ENCODE assay signal across 9 cellular contexts in the genomic region with DNA sequence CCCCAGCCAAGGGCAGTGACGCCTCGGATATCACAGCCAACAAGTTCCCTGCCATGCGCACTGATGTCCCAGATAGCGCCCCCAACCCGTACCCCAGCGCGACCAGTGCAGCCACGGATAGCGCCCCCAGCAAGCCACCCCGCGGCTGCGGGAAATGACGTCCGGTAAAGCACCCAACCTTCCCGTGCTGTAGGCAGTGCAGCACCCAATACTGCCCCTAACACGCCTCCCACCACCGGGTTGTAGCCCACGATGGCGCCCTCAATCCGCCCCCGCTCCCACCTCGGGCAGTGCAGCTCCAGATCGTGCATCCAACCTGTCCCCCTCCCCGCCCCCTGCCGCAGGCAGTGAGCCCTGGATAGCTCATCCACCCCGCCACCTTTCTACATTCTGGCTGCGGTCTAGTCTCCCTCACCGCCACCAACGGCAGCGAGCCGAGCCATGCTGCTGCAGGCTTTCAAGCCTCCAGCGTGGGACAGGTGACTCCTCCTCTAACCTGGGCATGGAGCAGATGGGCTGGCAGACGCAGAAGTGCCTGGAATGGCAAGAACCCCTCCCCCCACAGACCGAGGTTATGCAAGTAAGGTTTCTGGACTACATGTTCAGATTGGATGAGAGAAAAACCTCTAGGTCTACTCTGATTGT. TPM values are rescaled to one million over a fixed set of nuclear protein-coding genes. Genes with fewer than 3 reads are reported as not detected.
A peak's percentile ranks its signal among the peaks of the same experiment; 100 is the strongest.
DNase-seq lines count a peak whose midpoint lies in the region; ATAC-seq, FAIRE-seq and TF ChIP-seq lines count a peak whose summit lies in the region.
"Had no signal": no experiment of that assay in that cellular context is flagged by ENCODE, and none has a peak within 500 bp of the region (broad histone marks: within the 10 kb centered on the region; RNA-seq: fewer than 3 reads in every experiment).

No MANE protein-coding gene starts in this region.

- H3K9me3 Mint-ChIP-seq in CD4-positive, alpha-beta memory T cell = peaks cover 0 to 2% (median 0%) of the 10 kb centered on the region in 8 donors
- no peaks in the 10 kb centered on the region for H3K9me3 Mint-ChIP-seq in activated naive CD8-positive, alpha-beta T cell treated with anti-CD3 and anti-CD28 coated beads, Interleukin-2, amount 10 ng/mL, durations not matched to agents 7 days and 5 days
- H3K9me3 Mint-ChIP-seq in memory B cell = no peaks in the 10 kb centered on the region

- no peak for FAIRE-seq in RCC 7860 (lab: Jason Lieb, UNC)

- H3K27ac ChIP-seq in CD4-positive, alpha-beta memory T cell (ENCODE audit: low read depth, low read length) = peak overlapping the region; percentile 15

- TF ChIP-seq POLR2A in NB4 (IDR thresholded peaks at IDR 0.05; ENCODE audit: extremely low read depth, insufficient read length) = no peak

- peaks cover 63% of the 10 kb centered on the region for H3K4me1 ChIP-seq in CD4-positive, alpha-beta memory T cell (ENCODE audit: insufficient read depth, low read length)

- intact Hi-C loops in CD4-positive, alpha-beta memory T cell (cut with micrococcal nuclease) = loop anchor here (2.0 to 5.0 kb wide), 2 partner anchors 60 to 63 kb away; no protein-coding TSS in a partner anchor

- H3K4me1 Mint-ChIP-seq in CD4-positive, alpha-beta memory T cell = peaks cover 29 to 77% (median 58%) of the 10 kb centered on the region in 4 donors
- H3K4me1 Mint-ChIP-seq in activated naive CD8-positive, alpha-beta T cell treated with anti-CD3 and anti-CD28 coated beads, Interleukin-2, amount 10 ng/mL, durations not matched to agents 7 days and 5 days = peaks cover 21% of the 10 kb centered on the region
- peaks cover 2% of the 10 kb centered on the region for H3K4me1 Mint-ChIP-seq in memory B cell

- POLR2A ChIA-PET in CD4-positive, alpha-beta memory T cell (lab: Charles Lee; ENCODE audit: partially characterized antibody) = no interaction called here
- POLR2A ChIA-PET in activated naive CD8-positive, alpha-beta T cell treated with anti-CD3 and anti-CD28 coated beads, Interleukin-2, amount 10 ng/mL, durations not matched to agents 7 days and 5 days (lab: Charles Lee) = no interaction called here

- H3K36me3 ChIP-seq in CD4-positive, alpha-beta memory T cell (ENCODE audit: insufficient read depth, low read length) = no peaks in the 10 kb centered on the region

- peak; percentile 22 to 74 (median 42) for DNase-seq in CD4-positive, alpha-beta memory T cell
- peak; percentile 45 for DNase-seq in NB4 (ENCODE audit: low read depth)
- no peak for DNase-seq in activated naive CD8-positive, alpha-beta T cell treated with anti-CD3 and anti-CD28 coated beads, Interleukin-2, amount 10 ng/mL, durations not matched to agents 7 days and 5 days
- DNase-seq in memory B cell (ENCODE audit: low spot score in 2 of 2) = no peak
- no peak for DNase-seq in RCC 7860 (ENCODE audit: low spot score)

- peak overlapping the region; percentile 81 to 93 (median 88) for H3K4me3 Mint-ChIP-seq in CD4-positive, alpha-beta memory T cell
- peak overlapping the region; percentile 68 for H3K4me3 Mint-ChIP-seq in activated naive CD8-positive, alpha-beta T cell treated with anti-CD3 and anti-CD28 coated beads, Interleukin-2, amount 10 ng/mL, durations not matched to agents 7 days and 5 days
- H3K4me3 Mint-ChIP-seq in memory B cell = peak overlapping the region; percentile 58

- H3K9me3 ChIP-seq in CD4-positive, alpha-beta memory T cell (ENCODE audit: control insufficient read depth in 1 of 2, low read length in 2 of 2) = no peaks in the 10 kb centered on the region

- H3K27me3 ChIP-seq in CD4-positive, alpha-beta memory T cell (ENCODE audit: insufficient read depth, low read length) = no peaks in the 10 kb centered on the region

- no peak for ATAC-seq in activated naive CD8-positive, alpha-beta T cell treated with anti-CD3 and anti-CD28 coated beads, Interleukin-2, amount 10 ng/mL, durations not matched to agents 7 days and 5 days (ENCODE audit: low read depth)
- ATAC-seq in memory B cell (ENCODE audit: low read depth) = no peak
- ATAC-seq in GM21619 (IDR thresholded peaks at IDR 0.05; ENCODE audit: unreplicated experiment) = no peak
- ATAC-seq in GM21528 (IDR thresholded peaks at IDR 0.05; ENCODE audit: low FRiP score, unreplicated experiment) = no peak
- no peak for ATAC-seq in HG02840 (IDR thresholded peaks at IDR 0.05; ENCODE audit: low FRiP score, unreplicated experiment)

- peaks cover 0 to 2% of the 10 kb centered on the region in 2 donors for H3K27me3 Mint-ChIP-seq in CD4-positive, alpha-beta memory T cell
- H3K27me3 Mint-ChIP-seq in activated naive CD8-positive, alpha-beta T cell treated with anti-CD3 and anti-CD28 coated beads, Interleukin-2, amount 10 ng/mL, durations not matched to agents 7 days and 5 days = peaks cover 29% of the 10 kb centered on the region
- H3K27me3 Mint-ChIP-seq in memory B cell = peaks cover 26% of the 10 kb centered on the region

- H3K27ac Mint-ChIP-seq in CD4-positive, alpha-beta memory T cell = peak overlapping the region; percentile 8 to 95 (median 84)
- H3K27ac Mint-ChIP-seq in activated naive CD8-positive, alpha-beta T cell treated with anti-CD3 and anti-CD28 coated beads, Interleukin-2, amount 10 ng/mL, durations not matched to agents 7 days and 5 days = peak overlapping the region; percentile 31
- no peak overlapping the region for H3K27ac Mint-ChIP-seq in memory B cell

- peak overlapping the region in 1 of 2 donors; percentile 44 for H3K4me3 ChIP-seq in CD4-positive, alpha-beta memory T cell (ENCODE audit: low read length in 2 of 2)
- peak overlapping the region; percentile 52 for H3K4me3 ChIP-seq in NB4 (ENCODE audit: low read depth, low read length)

- TF ChIP-seq CTCF in NB4 (IDR thresholded peaks at IDR 0.05; ENCODE audit: low read depth, low read length) = peak; percentile 9

- CTCF ChIA-PET in CD4-positive, alpha-beta memory T cell (lab: Charles Lee; ENCODE audit: partially characterized antibody) = interaction anchor here (0.9 to 1.0 kb wide), 2 partner anchors 64 to 207 kb away, joined by 3 read pairs; no protein-coding TSS in a partner anchor

- peaks cover 0 to 10% of the 10 kb centered on the region in 2 donors for H3K36me3 Mint-ChIP-seq in CD4-positive, alpha-beta memory T cell
- H3K36me3 Mint-ChIP-seq in activated naive CD8-positive, alpha-beta T cell treated with anti-CD3 and anti-CD28 coated beads, Interleukin-2, amount 10 ng/mL, durations not matched to agents 7 days and 5 days = no peaks in the 10 kb centered on the region
- no peaks in the 10 kb centered on the region for H3K36me3 Mint-ChIP-seq in memory B cell

RNA-seq across cellular contexts. Expression of gene RFPL2, which starts 0.5 kb away (rescaled TPM):
- total RNA-seq in CD4-positive, alpha-beta memory T cell = under 1 TPM; 0.61 to 0.81 TPM
- 1 to 10 TPM; 3.6 to 4.7 TPM for polyA plus RNA-seq in CD4-positive, alpha-beta memory T cell
- total RNA-seq in activated naive CD8-positive, alpha-beta T cell treated with anti-CD3 and anti-CD28 coated beads, Interleukin-2, amount 10 ng/mL, durations not matched to agents 7 days and 5 days = not detected
- total RNA-seq: M059J had no signal

RNA-seq across cellular contexts. Expression of gene C22orf42, which starts 45.2 kb away (rescaled TPM):
- not detected for total RNA-seq in CD4-positive, alpha-beta memory T cell
- polyA plus RNA-seq in CD4-positive, alpha-beta memory T cell = not detected
- total RNA-seq in activated naive CD8-positive, alpha-beta T cell treated with anti-CD3 and anti-CD28 coated beads, Interleukin-2, amount 10 ng/mL, durations not matched to agents 7 days and 5 days = not detected
- total RNA-seq: M059J had no signal

RNA-seq across cellular contexts. Expression of gene SLC5A4, which starts 50.8 kb away (rescaled TPM):
- not detected for total RNA-seq in CD4-positive, alpha-beta memory T cell
- not detected for polyA plus RNA-seq in CD4-positive, alpha-beta memory T cell
- total RNA-seq in activated naive CD8-positive, alpha-beta T cell treated with anti-CD3 and anti-CD28 coated beads, Interleukin-2, amount 10 ng/mL, durations not matched to agents 7 days and 5 days = not detected
- total RNA-seq: M059J had no signal

Comparison
In these comparisons a context has a peak if more than half of its experiments do, and no peak if none do; other contexts are left out.
1. DNase-seq: peak in CD4-positive, alpha-beta memory T cell (5 of 5) and NB4 (single experiment); none in activated naive CD8-positive, alpha-beta T cell treated with anti-CD3 and anti-CD28 coated beads, Interleukin-2, amount 10 ng/mL, durations not matched to agents 7 days and 5 days (single experiment), memory B cell (0 of 2) and RCC 7860 (single experiment).
2. Peak in every context shown above with its lines, with median percentiles within 50 percentile points of each other: H3K4me3 Mint-ChIP-seq.